8 cellular contexts compared by ENCODE assay signal in genomic region chr20:47501483-47502270, GRCh38. TPM values are rescaled to one million over a fixed set of nuclear protein-coding genes. Genes with fewer than 3 reads are reported as not detected.
DNase-seq lines count a peak whose midpoint lies in the region; ATAC-seq and TF ChIP-seq lines count a peak whose summit lies in the region.

TSS of gene NCOA3 (plus strand) at chr20:47501887. CDS start at chr20:47622248, 120,361 bp downstream.

- H3K4me1 Mint-ChIP-seq in IgD-negative memory B cell: peaks cover 32 to 47% (median 38%) of the 10 kb centered on the region in 3 donors

- peaks cover 4% of the 10 kb centered on the region for H3K36me3 Mint-ChIP-seq in IgD-negative memory B cell

- peak; percentile 67 for DNase-seq in DMS 273 treated with DMSO at 0.1 percent for 48 hours (lab: John Stamatoyannopoulos, UW)
- peak; percentile 98 for DNase-seq in OCI-M1 (lab: John Stamatoyannopoulos, UW)
- peak; percentile 93 for DNase-seq in activated T-cell treated with anti-CD3 and anti-CD28 coated beads for 24 hours (ENCODE audit: low read depth)
- no peak for DNase-seq in epithelial cell of proximal tubule (ENCODE audit: low read depth)
- DNase-seq in mucosa of gallbladder (ENCODE audit: low spot score): peak; percentile 94
- DNase-seq in stimulated activated CD8-positive, alpha-beta memory T cell treated with anti-CD3 and anti-CD28 coated beads, Interleukin-4, amount 100 ng/mL, for 24 hours (ENCODE audit: low read depth): peak; percentile 94

- ATAC-seq in GM21515 (IDR thresholded peaks at IDR 0.05; ENCODE audit: unreplicated experiment): peak; percentile 64

- H3K27me3 Mint-ChIP-seq in IgD-negative memory B cell: no peaks in the 10 kb centered on the region

- peak within 1 kb of the TSS; percentile 91 to 98 (median 98) for H3K4me3 Mint-ChIP-seq in IgD-negative memory B cell

- peak within 1 kb of the TSS; percentile 86 to 98 (median 88) for H3K27ac Mint-ChIP-seq in IgD-negative memory B cell

- no peaks in the 10 kb centered on the region for H3K9me3 Mint-ChIP-seq in IgD-negative memory B cell

- peak within 1 kb of the TSS; percentile 99 for H3K4me3 ChIP-seq in epithelial cell of proximal tubule (ENCODE audit: low read depth, low read length)

- TF ChIP-seq CTCF in epithelial cell of proximal tubule (conservative IDR thresholded peaks at IDR 0.05; ENCODE audit: low read depth, low read length): peak; percentile 38

RNA-seq across cellular contexts. Expression of gene NCOA3, which starts in this region (rescaled TPM):
- 64.7 TPM for polyA plus RNA-seq in IgD-negative memory B cell
- total RNA-seq in epithelial cell of proximal tubule: 12.9 and 17.9 TPM in 2 replicates
- 30.9 TPM for total RNA-seq in mucosa of gallbladder
